Comparison of ENCODE assay signal across 11 cellular contexts in genomic region chr2:9613291-9613690, GRCh38. TPM values are rescaled to one million over a fixed set of nuclear protein-coding genes. Genes with fewer than 3 reads are reported as not detected.
DNase-seq lines count a peak whose midpoint lies in the region; ATAC-seq and TF ChIP-seq lines count a peak whose summit lies in the region.
"Had no signal": no experiment of that assay in that cellular context is flagged by ENCODE, and none has a peak within 500 bp of the region (broad histone marks: within the 10 kb centered on the region; RNA-seq: fewer than 3 reads in every experiment).

No MANE protein-coding gene starts in this region.

- no TSS peak for BruUV-seq in PC-3 (replicated peaks; lab: Mats Ljungman, UMichigan)

- H2AFZ ChIP-seq in PC-3 (ENCODE audit: low read length) = no peak overlapping the region

- DNase-seq in GM04503 (ENCODE audit: low read depth) = peak; percentile 82
- peak; percentile 43 for DNase-seq in PC-3
- DNase-seq in fibroblast of mammary gland (ENCODE audit: low read depth) = peak; percentile 82
- peak; percentile 39 for DNase-seq in skeletal muscle cell (ENCODE audit: low read depth)
- no peak for DNase-seq in iPS-NIHi7 (ENCODE audit: extremely low spot score)
- no peak for DNase-seq in mesenteric fat pad (ENCODE audit: low spot score)
- DNase-seq in mucosa of gallbladder (ENCODE audit: low spot score) = no peak
- DNase-seq: activated CD4-positive, alpha-beta T cell treated with anti-CD3 and anti-CD28 coated beads, Interleukin-2, amount 10 ng/mL, durations not matched to agents 7 days and 5 days; activated naive CD4-positive, alpha-beta T cell treated with anti-CD3 and anti-CD28 coated beads for 36 hours; NCI-H1930 had no signal

- H3F3A ChIP-seq in PC-3 (ENCODE audit: low read length, unreplicated experiment) = peaks cover 4% of the 10 kb centered on the region

- H3K4me1 ChIP-seq in PC-3 (ENCODE audit: insufficient read depth, low read length) = peaks cover 23% of the 10 kb centered on the region

- H3K9me2 ChIP-seq in PC-3 (replicated peaks; ENCODE audit: low read length) = no peaks in the 10 kb centered on the region

- peaks cover 27% of the 10 kb centered on the region for H3K36me3 ChIP-seq in PC-3 (ENCODE audit: low read depth, low read length)

- peaks cover 92% of the 10 kb centered on the region for H4K20me1 ChIP-seq in PC-3 (ENCODE audit: low read length)

- no peak overlapping the region for H3K4me3 ChIP-seq in PC-3 (ENCODE audit: low read length)
- no peak overlapping the region for H3K4me3 ChIP-seq in fibroblast of mammary gland (ENCODE audit: control insufficient read depth, low read depth, low read length)
- H3K4me3 ChIP-seq in skeletal muscle cell (ENCODE audit: low read depth, low read length) = no peak overlapping the region

- H3K27ac ChIP-seq in PC-3 (ENCODE audit: low read length) = no peak overlapping the region

- H3K4me2 ChIP-seq in PC-3 (ENCODE audit: low read length) = no peak overlapping the region

- POLR2A ChIA-PET in PC-3 (lab: Charles Lee; ENCODE audit: unreplicated experiment) = interaction anchor here (0.6 kb wide), 1 partner anchor 169 kb away, joined by 4 read pairs; no protein-coding TSS in a partner anchor

- H3K9me3 ChIP-seq in PC-3 (ENCODE audit: low read length) = no peaks in the 10 kb centered on the region

- intact Hi-C loops in PC-3 (cut with micrococcal nuclease) = no loop called here

- no peaks in the 10 kb centered on the region for H3K27me3 ChIP-seq in PC-3 (ENCODE audit: low read length)

- H3K9ac ChIP-seq in PC-3 (ENCODE audit: low read length) = no peak overlapping the region

- peaks cover 100% of the 10 kb centered on the region for H3K79me2 ChIP-seq in PC-3 (ENCODE audit: low read length)

- CTCF ChIA-PET in PC-3 (lab: Charles Lee) = no interaction called here

- ATAC-seq in PC-3 = no peak; the same call in 1 of the 2 replicates
- ATAC-seq in GM21723 (IDR thresholded peaks at IDR 0.05; ENCODE audit: unreplicated experiment) = no peak

- TF ChIP-seq CTCF in PC-3 (conservative IDR thresholded peaks at IDR 0.05; ENCODE audit: low read depth, low read length) = no peak
- TF ChIP-seq CTCF in fibroblast of mammary gland (conservative IDR thresholded peaks at IDR 0.05; ENCODE audit: control insufficient read depth, insufficient read depth, low read depth, low read length) = no peak

RNA-seq across cellular contexts. Expression of gene YWHAQ, which starts 17.5 kb away (rescaled TPM):
- total RNA-seq in PC-3 (2014; rRNA removed) (354 and 377 TPM in 2 replicates), mesenteric fat pad (183 TPM), mucosa of gallbladder (250 TPM)

RNA-seq across cellular contexts. Expression of gene ADAM17, which starts 57.7 kb away (rescaled TPM):
- total RNA-seq in PC-3 (2014; rRNA removed) (23.0 and 34.3 TPM in 2 replicates), mesenteric fat pad (51.7 TPM), mucosa of gallbladder (22.3 TPM)

Comparison
In these comparisons a context has a peak if more than half of its experiments do, and no peak if none do; other contexts are left out.
1. DNase-seq: peak in GM04503 (single experiment), PC-3 (single experiment), fibroblast of mammary gland (single experiment) and skeletal muscle cell (single experiment); none in iPS-NIHi7 (single experiment), mesenteric fat pad (single experiment) and mucosa of gallbladder (single experiment).